ENCODE assay signal across 7 cellular contexts in genomic region chr4:145935253-145936141, GRCh38. TPM values are rescaled to one million over a fixed set of nuclear protein-coding genes. Genes with fewer than 3 reads are reported as not detected.
A peak's percentile ranks its signal among the peaks of the same experiment; 100 is the strongest.
DNase-seq lines count a peak whose midpoint lies in the region; ATAC-seq and TF ChIP-seq lines count a peak whose summit lies in the region.

No MANE protein-coding gene starts in this region.

- H3K27me3 ChIP-seq in Loucy (ENCODE audit: insufficient read depth, low read length, poor library complexity, severe bottlenecking) (peaks cover 5% of the 10 kb centered on the region), spleen (replicated peaks in 1 of 7) (peaks cover 0 to 21% (median 0%) of the 10 kb centered on the region in 7 donors)

- H3K4me3 ChIP-seq in Loucy (ENCODE audit: low read length, poor library complexity, severe bottlenecking) (peak overlapping the region; percentile 89), astrocyte of the spinal cord (ENCODE audit: low read depth, low read length) (peak overlapping the region; percentile 90), spleen (peak overlapping the region; percentile 68 to 85 (median 78))

- peak overlapping the region; percentile 61 for H2AFZ ChIP-seq in Loucy (ENCODE audit: low read length)

- H3K27ac ChIP-seq in spleen = peak overlapping the region; percentile 76 to 94 (median 89)

- intact Hi-C loops in spleen (cut with DNase I; ENCODE audit: low total_unique reads) = no loop called here

- DNase-seq in G401 (ENCODE audit: low spot score) = peak; percentile 42
- DNase-seq in astrocyte of the spinal cord (ENCODE audit: low read depth, low spot score) = no peak
- DNase-seq in iPS-NIHi7 (ENCODE audit: extremely low spot score) = peak; percentile 52
- no peak for DNase-seq in spleen
- DNase-seq in HT-29 (ENCODE audit: low spot score) = no peak

- H3K79me2 ChIP-seq in Loucy (ENCODE audit: insufficient read depth, low read length) = peaks cover 79% of the 10 kb centered on the region

- TF ChIP-seq CTCF in Loucy (conservative IDR thresholded peaks at IDR 0.05; ENCODE audit: low read length) (no peak), astrocyte of the spinal cord (IDR thresholded peaks at IDR 0.05; ENCODE audit: low read depth, low read length) (no peak), spleen (IDR thresholded peaks at IDR 0.05 in 8 of 11, conservative IDR thresholded peaks at IDR 0.05 in 3 of 11) (no peak)

- in situ Hi-C loops in G401 (cut with HindIII; ENCODE audit: low sequenced_read_pairs) (no loop called here), astrocyte of the spinal cord (cut with HindIII; ENCODE audit: low sequenced_read_pairs) (no loop called here)

- TF ChIP-seq POLR2A in spleen (IDR thresholded peaks at IDR 0.05) = no peak

- H3K9me3 ChIP-seq in Loucy (ENCODE audit: insufficient read depth, low read depth, low read length) = no peaks in the 10 kb centered on the region
- H3K9me3 ChIP-seq in spleen = no peaks in the 10 kb centered on the region

- H3K36me3 ChIP-seq in Loucy (ENCODE audit: insufficient read depth, low read length) (no peaks in the 10 kb centered on the region; the same call in 1 of the 2 replicates), spleen (no peaks in the 10 kb centered on the region)

- H3F3A ChIP-seq in Loucy (ENCODE audit: low read depth) = peaks cover 4% of the 10 kb centered on the region; the same call in 1 of the 2 replicates

- H3K9me2 ChIP-seq in Loucy (replicated peaks; ENCODE audit: low read depth, low read length) = no peaks in the 10 kb centered on the region

- peaks cover 35% of the 10 kb centered on the region for H4K20me1 ChIP-seq in Loucy (ENCODE audit: insufficient read depth, low read length, poor library complexity, severe bottlenecking)

- peaks cover 57% of the 10 kb centered on the region for H3K4me1 ChIP-seq in Loucy (ENCODE audit: insufficient read depth, low read length, poor library complexity, severe bottlenecking)
- H3K4me1 ChIP-seq in spleen = peaks cover 4 to 58% (median 25%) of the 10 kb centered on the region in 6 donors

- WGBS in spleen, 5 donors = 8 to 16% (median 11%) methylated on average over 18 of the region's 18 CpGs

- ATAC-seq in GM21447 (IDR thresholded peaks at IDR 0.05; ENCODE audit: unreplicated experiment) = peak; percentile 32

- peak overlapping the region; percentile 88 for H3K4me2 ChIP-seq in Loucy (ENCODE audit: low read depth, low read length, poor library complexity, severe bottlenecking)

- peak overlapping the region; percentile 100 for H3K9ac ChIP-seq in Loucy (ENCODE audit: low read depth, low read length, poor library complexity, severe bottlenecking)

RNA-seq across cellular contexts. Expression of gene ZNF827, which starts 3.1 kb away (rescaled TPM):
- total RNA-seq in G401 (2014; rRNA removed; shearing (Covaris generic)) = 2.1 and 5.8 TPM in 2 replicates
- 10 to 100 TPM; 15.9 to 31.6 (median 19.9) TPM for total RNA-seq in spleen
- polyA plus RNA-seq in spleen = 1 to 10 TPM; 3.3 to 5.3 (median 4.6) TPM
- 4.8 and 10.6 TPM in 2 replicates for total RNA-seq in HT-29 (2014; rRNA removed; shearing (Covaris generic))

Comparison
In these comparisons a context has a peak if more than half of its experiments do, and no peak if none do; other contexts are left out.
1. DNase-seq: peak in G401 (single experiment) and iPS-NIHi7 (single experiment); none in astrocyte of the spinal cord (single experiment), spleen (single experiment) and HT-29 (single experiment).
2. Peak in every context shown above with its lines, with median percentiles within 50 percentile points of each other: H3K4me3 ChIP-seq.